In the genomic region with DNA sequence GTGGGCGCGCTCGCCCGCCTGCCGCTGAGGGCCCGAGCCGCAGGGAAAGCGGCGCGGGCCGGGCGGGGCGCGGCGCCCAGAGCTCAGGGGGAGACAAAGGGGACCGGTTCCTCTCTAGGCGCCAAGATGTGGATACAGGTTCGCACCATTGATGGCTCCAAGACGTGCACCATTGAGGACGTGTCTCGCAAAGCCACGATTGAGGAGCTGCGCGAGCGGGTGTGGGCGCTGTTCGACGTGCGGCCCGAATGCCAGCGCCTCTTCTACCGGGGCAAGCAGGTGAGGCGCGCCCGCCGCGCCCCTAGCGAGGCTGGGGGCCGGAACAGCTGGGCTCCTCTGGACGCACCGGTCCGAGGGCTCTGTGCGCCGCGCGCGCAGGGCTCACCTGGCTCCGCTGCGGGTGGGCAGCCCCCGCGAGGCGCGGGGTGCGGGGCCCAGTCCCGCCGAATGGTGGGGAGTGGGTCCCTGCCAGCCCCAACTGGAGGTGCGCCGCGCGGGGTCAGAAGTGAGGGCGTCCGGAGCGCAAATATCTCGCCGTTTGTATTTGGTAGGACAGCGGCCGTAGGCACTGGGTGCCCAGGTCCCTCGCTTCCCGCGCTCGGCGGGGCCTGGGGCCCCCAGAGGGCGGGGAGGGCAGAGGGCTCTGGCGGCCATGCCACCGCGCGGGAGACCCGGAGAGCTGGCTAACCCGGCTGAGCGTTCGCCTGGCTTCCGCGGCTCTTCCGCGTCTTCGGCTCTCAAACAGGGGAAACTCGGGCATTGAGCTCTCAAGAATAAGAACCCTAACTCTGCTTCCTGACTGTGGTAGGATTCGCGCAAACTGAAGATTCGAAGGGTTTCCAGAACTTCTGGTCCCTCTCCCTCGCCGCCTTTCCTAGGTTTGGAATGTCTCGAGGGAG, we compare ENCODE assay signal across 1 cellular context.
TF ChIP-seq lines count a peak whose summit lies in the region.

No MANE protein-coding gene starts in this region.

TF ChIP-seq in HepG2, 621 proteins besides CTCF, POLR2A, EP300 and RAD21 (continued from another document and continues in another):
- TF ChIP-seq, protein P1, sequence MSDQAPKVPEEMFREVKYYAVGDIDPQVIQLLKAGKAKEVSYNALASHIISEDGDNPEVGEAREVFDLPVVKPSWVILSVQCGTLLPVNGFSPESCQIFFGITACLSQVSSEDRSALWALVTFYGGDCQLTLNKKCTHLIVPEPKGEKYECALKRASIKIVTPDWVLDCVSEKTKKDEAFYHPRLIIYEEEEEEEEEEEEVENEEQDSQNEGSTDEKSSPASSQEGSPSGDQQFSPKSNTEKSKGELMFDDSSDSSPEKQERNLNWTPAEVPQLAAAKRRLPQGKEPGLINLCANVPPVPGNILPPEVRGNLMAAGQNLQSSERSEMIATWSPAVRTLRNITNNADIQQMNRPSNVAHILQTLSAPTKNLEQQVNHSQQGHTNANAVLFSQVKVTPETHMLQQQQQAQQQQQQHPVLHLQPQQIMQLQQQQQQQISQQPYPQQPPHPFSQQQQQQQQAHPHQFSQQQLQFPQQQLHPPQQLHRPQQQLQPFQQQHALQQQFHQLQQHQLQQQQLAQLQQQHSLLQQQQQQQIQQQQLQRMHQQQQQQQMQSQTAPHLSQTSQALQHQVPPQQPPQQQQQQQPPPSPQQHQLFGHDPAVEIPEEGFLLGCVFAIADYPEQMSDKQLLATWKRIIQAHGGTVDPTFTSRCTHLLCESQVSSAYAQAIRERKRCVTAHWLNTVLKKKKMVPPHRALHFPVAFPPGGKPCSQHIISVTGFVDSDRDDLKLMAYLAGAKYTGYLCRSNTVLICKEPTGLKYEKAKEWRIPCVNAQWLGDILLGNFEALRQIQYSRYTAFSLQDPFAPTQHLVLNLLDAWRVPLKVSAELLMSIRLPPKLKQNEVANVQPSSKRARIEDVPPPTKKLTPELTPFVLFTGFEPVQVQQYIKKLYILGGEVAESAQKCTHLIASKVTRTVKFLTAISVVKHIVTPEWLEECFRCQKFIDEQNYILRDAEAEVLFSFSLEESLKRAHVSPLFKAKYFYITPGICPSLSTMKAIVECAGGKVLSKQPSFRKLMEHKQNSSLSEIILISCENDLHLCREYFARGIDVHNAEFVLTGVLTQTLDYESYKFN (CRISPR knock-in tag; conservative IDR thresholded peaks at IDR 0.05) = no peak
- TF ChIP-seq MIER3 (CRISPR knock-in tag; IDR thresholded peaks at IDR 0.05; ENCODE audit: borderline replicate concordance) (no peak), CHD2 (IDR thresholded peaks at IDR 0.05; ENCODE audit: low read depth, low read length) (no peak), ESRRA (CRISPR knock-in tag; IDR thresholded peaks at IDR 0.05; ENCODE audit: low read depth) (0 out of 2 replicates have a peak, but pooled peaks have one; percentile 9), ZFX (CRISPR knock-in tag; IDR thresholded peaks at IDR 0.05; ENCODE audit: low read depth) (peak; percentile 69), REPIN1 (CRISPR knock-in tag; IDR thresholded peaks at IDR 0.05; ENCODE audit: borderline replicate concordance, low read depth) (0 out of 2 replicates have a peak, but pooled peaks have one; percentile 14), HHEX (CRISPR knock-in tag; IDR thresholded peaks at IDR 0.05) (no peak), MEIS2 (CRISPR knock-in tag; IDR thresholded peaks at IDR 0.05) (no peak), ZBTB42 (CRISPR knock-in tag; IDR thresholded peaks at IDR 0.05) (peak; percentile 77; the same call in 1 of the 2 replicates), PHF21A (CRISPR knock-in tag; IDR thresholded peaks at IDR 0.05) (0 out of 2 replicates have a peak, but pooled peaks have one; percentile 1), HNRNPLL (IDR thresholded peaks at IDR 0.05; ENCODE audit: low read depth, low read length, poor library complexity, severe bottlenecking) (peak; percentile 21), TSC22D2 (CRISPR knock-in tag; IDR thresholded peaks at IDR 0.05; ENCODE audit: borderline replicate concordance) (no peak), FOXC1 (CRISPR knock-in tag; IDR thresholded peaks at IDR 0.05; ENCODE audit: borderline replicate concordance) (0 out of 2 replicates have a peak, but pooled peaks have one; percentile 20), ZSCAN31 (CRISPR knock-in tag; IDR thresholded peaks at IDR 0.05; ENCODE audit: low read depth) (0 out of 2 replicates have a peak, but pooled peaks have one; percentile 19), HDAC1 (CRISPR knock-in tag; IDR thresholded peaks at IDR 0.05) (peak; percentile 79), KMT2A (CRISPR knock-in tag; IDR thresholded peaks at IDR 0.05) (0 out of 2 replicates have a peak, but pooled peaks have one; percentile 39), SALL2 (CRISPR knock-in tag; IDR thresholded peaks at IDR 0.05) (peak; percentile 7; the same call in 1 of the 2 replicates), CEBPB (IDR thresholded peaks at IDR 0.05; ENCODE audit: borderline replicate concordance, low read depth, low read length) (no peak), KLF16 (CRISPR knock-in tag; IDR thresholded peaks at IDR 0.05) (peak in 1 of 2 experiments; percentile 55; a peak in 2 of 4 replicates), FLYWCH1 (CRISPR knock-in tag; IDR thresholded peaks at IDR 0.05) (no peak), ASH2L (IDR thresholded peaks at IDR 0.05; ENCODE audit: insufficient read length, low read depth, low read length) (peak; percentile 38), ARNT (IDR thresholded peaks at IDR 0.05) (no peak), ZNF234 (CRISPR knock-in tag; conservative IDR thresholded peaks at IDR 0.05) (no peak), ZFY (CRISPR knock-in tag; IDR thresholded peaks at IDR 0.05) (peak; percentile 71)
- TF ChIP-seq, protein P2, sequence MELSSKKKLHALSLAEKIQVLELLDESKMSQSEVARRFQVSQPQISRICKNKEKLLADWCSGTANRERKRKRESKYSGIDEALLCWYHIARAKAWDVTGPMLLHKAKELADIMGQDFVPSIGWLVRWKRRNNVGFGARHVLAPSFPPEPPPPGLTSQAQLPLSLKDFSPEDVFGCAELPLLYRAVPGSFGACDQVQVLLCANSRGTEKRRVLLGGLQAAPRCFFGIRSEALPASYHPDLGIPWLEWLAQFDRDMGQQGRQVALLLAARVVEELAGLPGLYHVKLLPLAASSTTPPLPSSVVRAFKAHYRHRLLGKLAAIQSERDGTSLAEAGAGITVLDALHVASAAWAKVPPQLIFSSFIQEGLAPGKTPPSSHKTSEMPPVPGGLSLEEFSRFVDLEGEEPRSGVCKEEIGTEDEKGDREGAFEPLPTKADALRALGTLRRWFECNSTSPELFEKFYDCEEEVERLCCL (CRISPR knock-in tag; IDR thresholded peaks at IDR 0.05; ENCODE audit: borderline replicate concordance) = no peak
- TF ChIP-seq, protein P3, sequence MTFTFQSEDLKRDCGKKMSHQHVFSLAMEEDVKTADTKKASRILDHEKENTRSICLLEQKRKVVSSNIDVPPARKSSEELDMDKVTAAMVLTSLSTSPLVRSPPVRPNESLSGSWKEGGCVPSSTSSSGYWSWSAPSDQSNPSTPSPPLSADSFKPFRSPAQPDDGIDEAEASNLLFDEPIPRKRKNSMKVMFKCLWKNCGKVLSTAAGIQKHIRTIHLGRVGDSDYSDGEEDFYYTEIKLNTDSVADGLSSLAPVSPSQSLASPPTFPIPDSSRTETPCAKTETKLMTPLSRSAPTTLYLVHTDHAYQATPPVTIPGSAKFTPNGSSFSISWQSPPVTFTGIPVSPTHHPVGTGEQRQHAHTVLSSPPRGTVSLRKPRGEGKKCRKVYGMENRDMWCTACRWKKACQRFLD (CRISPR knock-in tag; IDR thresholded peaks at IDR 0.05; ENCODE audit: borderline replicate concordance) = 0 out of 2 replicates have a peak, but pooled peaks have one; percentile 23
- TF ChIP-seq, protein P4, sequence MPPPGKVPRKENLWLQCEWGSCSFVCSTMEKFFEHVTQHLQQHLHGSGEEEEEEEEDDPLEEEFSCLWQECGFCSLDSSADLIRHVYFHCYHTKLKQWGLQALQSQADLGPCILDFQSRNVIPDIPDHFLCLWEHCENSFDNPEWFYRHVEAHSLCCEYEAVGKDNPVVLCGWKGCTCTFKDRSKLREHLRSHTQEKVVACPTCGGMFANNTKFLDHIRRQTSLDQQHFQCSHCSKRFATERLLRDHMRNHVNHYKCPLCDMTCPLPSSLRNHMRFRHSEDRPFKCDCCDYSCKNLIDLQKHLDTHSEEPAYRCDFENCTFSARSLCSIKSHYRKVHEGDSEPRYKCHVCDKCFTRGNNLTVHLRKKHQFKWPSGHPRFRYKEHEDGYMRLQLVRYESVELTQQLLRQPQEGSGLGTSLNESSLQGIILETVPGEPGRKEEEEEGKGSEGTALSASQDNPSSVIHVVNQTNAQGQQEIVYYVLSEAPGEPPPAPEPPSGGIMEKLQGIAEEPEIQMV (CRISPR knock-in tag; IDR thresholded peaks at IDR 0.05; ENCODE audit: low read depth) = no peak
- TF ChIP-seq, protein P5, sequence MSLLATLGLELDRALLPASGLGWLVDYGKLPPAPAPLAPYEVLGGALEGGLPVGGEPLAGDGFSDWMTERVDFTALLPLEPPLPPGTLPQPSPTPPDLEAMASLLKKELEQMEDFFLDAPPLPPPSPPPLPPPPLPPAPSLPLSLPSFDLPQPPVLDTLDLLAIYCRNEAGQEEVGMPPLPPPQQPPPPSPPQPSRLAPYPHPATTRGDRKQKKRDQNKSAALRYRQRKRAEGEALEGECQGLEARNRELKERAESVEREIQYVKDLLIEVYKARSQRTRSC (CRISPR knock-in tag; IDR thresholded peaks at IDR 0.05; ENCODE audit: low read depth) = no peak
- TF ChIP-seq, protein P6, sequence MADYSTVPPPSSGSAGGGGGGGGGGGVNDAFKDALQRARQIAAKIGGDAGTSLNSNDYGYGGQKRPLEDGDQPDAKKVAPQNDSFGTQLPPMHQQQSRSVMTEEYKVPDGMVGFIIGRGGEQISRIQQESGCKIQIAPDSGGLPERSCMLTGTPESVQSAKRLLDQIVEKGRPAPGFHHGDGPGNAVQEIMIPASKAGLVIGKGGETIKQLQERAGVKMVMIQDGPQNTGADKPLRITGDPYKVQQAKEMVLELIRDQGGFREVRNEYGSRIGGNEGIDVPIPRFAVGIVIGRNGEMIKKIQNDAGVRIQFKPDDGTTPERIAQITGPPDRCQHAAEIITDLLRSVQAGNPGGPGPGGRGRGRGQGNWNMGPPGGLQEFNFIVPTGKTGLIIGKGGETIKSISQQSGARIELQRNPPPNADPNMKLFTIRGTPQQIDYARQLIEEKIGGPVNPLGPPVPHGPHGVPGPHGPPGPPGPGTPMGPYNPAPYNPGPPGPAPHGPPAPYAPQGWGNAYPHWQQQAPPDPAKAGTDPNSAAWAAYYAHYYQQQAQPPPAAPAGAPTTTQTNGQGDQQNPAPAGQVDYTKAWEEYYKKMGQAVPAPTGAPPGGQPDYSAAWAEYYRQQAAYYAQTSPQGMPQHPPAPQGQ (CRISPR knock-in tag; IDR thresholded peaks at IDR 0.05; ENCODE audit: borderline replicate concordance) = no peak
- TF ChIP-seq, protein P7, sequence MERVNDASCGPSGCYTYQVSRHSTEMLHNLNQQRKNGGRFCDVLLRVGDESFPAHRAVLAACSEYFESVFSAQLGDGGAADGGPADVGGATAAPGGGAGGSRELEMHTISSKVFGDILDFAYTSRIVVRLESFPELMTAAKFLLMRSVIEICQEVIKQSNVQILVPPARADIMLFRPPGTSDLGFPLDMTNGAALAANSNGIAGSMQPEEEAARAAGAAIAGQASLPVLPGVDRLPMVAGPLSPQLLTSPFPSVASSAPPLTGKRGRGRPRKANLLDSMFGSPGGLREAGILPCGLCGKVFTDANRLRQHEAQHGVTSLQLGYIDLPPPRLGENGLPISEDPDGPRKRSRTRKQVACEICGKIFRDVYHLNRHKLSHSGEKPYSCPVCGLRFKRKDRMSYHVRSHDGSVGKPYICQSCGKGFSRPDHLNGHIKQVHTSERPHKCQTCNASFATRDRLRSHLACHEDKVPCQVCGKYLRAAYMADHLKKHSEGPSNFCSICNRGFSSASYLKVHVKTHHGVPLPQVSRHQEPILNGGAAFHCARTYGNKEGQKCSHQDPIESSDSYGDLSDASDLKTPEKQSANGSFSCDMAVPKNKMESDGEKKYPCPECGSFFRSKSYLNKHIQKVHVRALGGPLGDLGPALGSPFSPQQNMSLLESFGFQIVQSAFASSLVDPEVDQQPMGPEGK (CRISPR knock-in tag; IDR thresholded peaks at IDR 0.05) = peak; percentile 59
- TF ChIP-seq, protein P8, sequence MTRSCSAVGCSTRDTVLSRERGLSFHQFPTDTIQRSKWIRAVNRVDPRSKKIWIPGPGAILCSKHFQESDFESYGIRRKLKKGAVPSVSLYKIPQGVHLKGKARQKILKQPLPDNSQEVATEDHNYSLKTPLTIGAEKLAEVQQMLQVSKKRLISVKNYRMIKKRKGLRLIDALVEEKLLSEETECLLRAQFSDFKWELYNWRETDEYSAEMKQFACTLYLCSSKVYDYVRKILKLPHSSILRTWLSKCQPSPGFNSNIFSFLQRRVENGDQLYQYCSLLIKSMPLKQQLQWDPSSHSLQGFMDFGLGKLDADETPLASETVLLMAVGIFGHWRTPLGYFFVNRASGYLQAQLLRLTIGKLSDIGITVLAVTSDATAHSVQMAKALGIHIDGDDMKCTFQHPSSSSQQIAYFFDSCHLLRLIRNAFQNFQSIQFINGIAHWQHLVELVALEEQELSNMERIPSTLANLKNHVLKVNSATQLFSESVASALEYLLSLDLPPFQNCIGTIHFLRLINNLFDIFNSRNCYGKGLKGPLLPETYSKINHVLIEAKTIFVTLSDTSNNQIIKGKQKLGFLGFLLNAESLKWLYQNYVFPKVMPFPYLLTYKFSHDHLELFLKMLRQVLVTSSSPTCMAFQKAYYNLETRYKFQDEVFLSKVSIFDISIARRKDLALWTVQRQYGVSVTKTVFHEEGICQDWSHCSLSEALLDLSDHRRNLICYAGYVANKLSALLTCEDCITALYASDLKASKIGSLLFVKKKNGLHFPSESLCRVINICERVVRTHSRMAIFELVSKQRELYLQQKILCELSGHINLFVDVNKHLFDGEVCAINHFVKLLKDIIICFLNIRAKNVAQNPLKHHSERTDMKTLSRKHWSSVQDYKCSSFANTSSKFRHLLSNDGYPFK (CRISPR knock-in tag; IDR thresholded peaks at IDR 0.05; ENCODE audit: borderline replicate concordance) = peak; percentile 50; the same call in 1 of the 2 replicates
- TF ChIP-seq, protein P9, sequence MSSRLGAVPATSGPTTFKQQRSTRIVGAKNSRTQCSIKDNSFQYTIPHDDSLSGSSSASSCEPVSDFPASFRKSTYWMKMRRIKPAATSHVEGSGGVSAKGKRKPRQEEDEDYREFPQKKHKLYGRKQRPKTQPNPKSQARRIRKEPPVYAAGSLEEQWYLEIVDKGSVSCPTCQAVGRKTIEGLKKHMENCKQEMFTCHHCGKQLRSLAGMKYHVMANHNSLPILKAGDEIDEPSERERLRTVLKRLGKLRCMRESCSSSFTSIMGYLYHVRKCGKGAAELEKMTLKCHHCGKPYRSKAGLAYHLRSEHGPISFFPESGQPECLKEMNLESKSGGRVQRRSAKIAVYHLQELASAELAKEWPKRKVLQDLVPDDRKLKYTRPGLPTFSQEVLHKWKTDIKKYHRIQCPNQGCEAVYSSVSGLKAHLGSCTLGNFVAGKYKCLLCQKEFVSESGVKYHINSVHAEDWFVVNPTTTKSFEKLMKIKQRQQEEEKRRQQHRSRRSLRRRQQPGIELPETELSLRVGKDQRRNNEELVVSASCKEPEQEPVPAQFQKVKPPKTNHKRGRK (CRISPR knock-in tag; IDR thresholded peaks at IDR 0.05) = no peak
- TF ChIP-seq, protein P10, sequence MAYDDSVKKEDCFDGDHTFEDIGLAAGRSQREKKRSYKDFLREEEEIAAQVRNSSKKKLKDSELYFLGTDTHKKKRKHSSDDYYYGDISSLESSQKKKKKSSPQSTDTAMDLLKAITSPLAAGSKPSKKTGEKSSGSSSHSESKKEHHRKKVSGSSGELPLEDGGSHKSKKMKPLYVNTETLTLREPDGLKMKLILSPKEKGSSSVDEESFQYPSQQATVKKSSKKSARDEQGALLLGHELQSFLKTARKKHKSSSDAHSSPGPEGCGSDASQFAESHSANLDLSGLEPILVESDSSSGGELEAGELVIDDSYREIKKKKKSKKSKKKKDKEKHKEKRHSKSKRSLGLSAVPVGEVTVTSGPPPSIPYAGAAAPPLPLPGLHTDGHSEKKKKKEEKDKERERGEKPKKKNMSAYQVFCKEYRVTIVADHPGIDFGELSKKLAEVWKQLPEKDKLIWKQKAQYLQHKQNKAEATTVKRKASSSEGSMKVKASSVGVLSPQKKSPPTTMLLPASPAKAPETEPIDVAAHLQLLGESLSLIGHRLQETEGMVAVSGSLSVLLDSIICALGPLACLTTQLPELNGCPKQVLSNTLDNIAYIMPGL (CRISPR knock-in tag; IDR thresholded peaks at IDR 0.05; ENCODE audit: borderline replicate concordance in 1 of 2, low read depth in 1 of 2) = peak in 1 of 2 experiments; percentile 71; a peak in 2 of 4 replicates
